Comparison of ENCODE assay signal across 7 cellular contexts in genomic region chr14:54338696-54339317, GRCh38. TPM values are rescaled to one million over a fixed set of nuclear protein-coding genes. Genes with fewer than 3 reads are reported as not detected.
A peak's percentile ranks its signal among the peaks of the same experiment; 100 is the strongest.
DNase-seq lines count a peak whose midpoint lies in the region; FAIRE-seq and TF ChIP-seq lines count a peak whose summit lies in the region.

No MANE protein-coding gene starts in this region.

- H3K27me3 ChIP-seq in OCI-LY3 (ENCODE audit: low read depth, low read length) (peaks cover 8% of the 10 kb centered on the region), small intestine (ENCODE audit: control insufficient read depth in 2 of 2, insufficient read depth in 2 of 2, low read length in 2 of 2) (no peaks in the 10 kb centered on the region)

- no peak for DNase-seq in GM13976 (ENCODE audit: low spot score)
- peak; percentile 36 for DNase-seq in fibroblast of gingiva (ENCODE audit: low read depth)
- peak; percentile 42 for DNase-seq in small intestine
- DNase-seq in 8988T, result no peak
- DNase-seq in GM19240 (ENCODE audit: insufficient read length, low spot score), result no peak
- no peak for DNase-seq in stimulated activated naive CD4-positive, alpha-beta T cell (lab: John Stamatoyannopoulos, UW)

- no peaks in the 10 kb centered on the region for H3K79me2 ChIP-seq in OCI-LY3 (ENCODE audit: low read length)

- in situ Hi-C loops in GM13976 (cut with MboI; ENCODE audit: low sequenced_read_pairs, unreplicated experiment), result loop anchor here (25.0 kb wide), 2 partner anchors 802 to 927 kb away; no protein-coding TSS in a partner anchor

- WGBS in small intestine, 3 donors, result 27 to 47% (median 34%) methylated on average over 6 of the region's 6 CpGs

- H3K36me3 ChIP-seq in OCI-LY3 (replicated peaks; ENCODE audit: low read depth, low read length) (no peaks in the 10 kb centered on the region), small intestine (ENCODE audit: control insufficient read depth in 2 of 2, insufficient read depth in 2 of 2, low read length in 2 of 2) (no peaks in the 10 kb centered on the region)

- H3K27ac ChIP-seq in OCI-LY3 (ENCODE audit: low read length) (no peak overlapping the region), small intestine (ENCODE audit: low read depth in 1 of 2, low read length in 1 of 2) (no peak overlapping the region)

- TF ChIP-seq CTCF in GM13976 (IDR thresholded peaks at IDR 0.05; ENCODE audit: borderline replicate concordance, control extremely low read depth, extremely low read depth, insufficient read depth, missing control alignments), result peak; percentile 35
- peak; percentile 72 for TF ChIP-seq CTCF in OCI-LY3 (IDR thresholded peaks at IDR 0.05; ENCODE audit: low read depth, low read length)

- no peak overlapping the region for H3K9ac ChIP-seq in OCI-LY3 (ENCODE audit: low read length)

- H3K4me2 ChIP-seq in OCI-LY3 (ENCODE audit: low read length), result no peak overlapping the region

- H4K20me1 ChIP-seq in OCI-LY3 (ENCODE audit: insufficient read depth, low read length), result no peaks in the 10 kb centered on the region

- H3K4me1 ChIP-seq in OCI-LY3 (ENCODE audit: low read length) (no peaks in the 10 kb centered on the region), small intestine (ENCODE audit: control insufficient read depth in 2 of 2, insufficient read depth in 1 of 2, low read depth in 1 of 2, low read length in 1 of 2) (peaks cover 0 to 5% of the 10 kb centered on the region in 2 donors)

- H3K4me3 ChIP-seq in OCI-LY3 (ENCODE audit: low read length) (no peak overlapping the region), small intestine (ENCODE audit: low read depth in 1 of 2, low read length in 2 of 2) (no peak overlapping the region)

- H3K9me3 ChIP-seq in OCI-LY3 (ENCODE audit: insufficient read depth, low read length), result no peaks in the 10 kb centered on the region
- H3K9me3 ChIP-seq in small intestine (ENCODE audit: control insufficient read depth, low read depth), result no peaks in the 10 kb centered on the region

- no peak for FAIRE-seq in small intestine (lab: Jason Lieb, UNC)

- H2AFZ ChIP-seq in OCI-LY3 (ENCODE audit: low read depth, low read length), result no peak overlapping the region

RNA-seq across cellular contexts. Expression of gene CDKN3, which starts 58.0 kb away (rescaled TPM):
- polyA plus RNA-seq in small intestine, result 10 to 100 TPM in 2 of 3 donors, 1 to 10 TPM in 1; 2.2 to 56.3 (median 10.1) TPM

Comparison
In these comparisons a context has a peak if more than half of its experiments do, and no peak if none do; other contexts are left out.
1. DNase-seq: peak in fibroblast of gingiva (single experiment) and small intestine (single experiment); none in GM13976 (single experiment), 8988T (single experiment), GM19240 (single experiment) and stimulated activated naive CD4-positive, alpha-beta T cell (0 of 6).